Comparison of ENCODE assay signal across 31 cellular contexts in genomic region chr10:77444041-77444440, GRCh38.
"Had no signal": no experiment of that assay in that cellular context is flagged by ENCODE, and none has a peak within 500 bp of the region (broad histone marks: within the 10 kb centered on the region; RNA-seq: fewer than 3 reads in every experiment).

No MANE protein-coding gene starts in this region.

- H3K4me3 ChIP-seq: MG63 had no signal

- H3K9me3 ChIP-seq: MG63 had no signal

- DNase-seq: Karpas-422, Kasumi-1, KG1, MG63, MM.1S, MV-4-11, NCI-H1048, NCI-H1092, NCI-H1092 treated with DMSO at 0.1 percent for 48 hours, NCI-H1105, NCI-H1105 treated with DMSO at 0.1 percent for 48 hours, NCI-H1417 treated with DMSO at 0.1 percent for 48 hours, NCI-H1436, NCI-H1436 treated with DMSO at 0.1 percent for 48 hours, NCI-H1694, NCI-H1694 treated with DMSO at 0.1 percent for 48 hours, NCI-H187, NCI-H187 treated with DMSO at 0.1 percent for 48 hours, NCI-H1930, NCI-H2029, NCI-H2029 treated with DMSO at 0.1 percent for 48 hours, NCI-H2081, NCI-H2081 treated with DMSO at 0.1 percent for 48 hours, NCI-H2107, NCI-H2171, NCI-H226, NCI-H345, NCI-H446, NCI-H446 treated with DMSO at 0.1 percent for 48 hours, NCI-H510A had no signal

- H3K27ac ChIP-seq: KMS-11 had no signal

- H3K27me3 ChIP-seq: MG63 had no signal
